Comparison of ENCODE assay signal across 9 cellular contexts in genomic region chr5:137583129-137583528, GRCh38.
"Had no signal": no experiment of that assay in that cellular context is flagged by ENCODE, and none has a peak within 500 bp of the region (broad histone marks: within the 10 kb centered on the region; RNA-seq: fewer than 3 reads in every experiment).

No MANE protein-coding gene starts in this region.

- FAIRE-seq: HTR-8/SVneo had no signal

- H3K27ac ChIP-seq: GM23248 had no signal

- H3K4me1 Mint-ChIP-seq: IgD-negative memory B cell had no signal

- H3K4me1 ChIP-seq: HAP-1 had no signal

- H2AFZ ChIP-seq: GM23248 had no signal

- H3K9me3 ChIP-seq: HAP-1 had no signal

- H3K4me3 Mint-ChIP-seq: HFFc6, IgD-negative memory B cell had no signal

- H3K36me3 ChIP-seq: HAP-1 had no signal

- DNase-seq: GM23248, GOT3, H7, HFFc6, KG1 had no signal

- H3K9me3 Mint-ChIP-seq: HFFc6 had no signal

- H3K27ac Mint-ChIP-seq: HFFc6, IgD-negative memory B cell had no signal

- H3K4me3 ChIP-seq: GM23248, HAP-1 had no signal

- ATAC-seq: HCT116 had no signal

- H3K9ac ChIP-seq: GM23248 had no signal

- H3K36me3 Mint-ChIP-seq: IgD-negative memory B cell had no signal
